In the genomic region with DNA sequence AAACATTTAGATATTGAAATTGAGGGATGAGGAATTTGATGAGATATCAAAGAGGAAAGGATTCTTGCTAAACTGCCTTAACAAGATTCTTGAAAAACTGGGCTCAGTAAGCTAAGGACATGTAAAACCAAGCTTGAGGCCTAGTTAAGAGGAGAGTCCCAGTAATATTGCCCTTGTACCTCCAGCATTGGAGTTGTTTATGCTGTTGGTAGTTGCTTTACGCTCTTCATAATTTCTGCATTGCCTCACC, we compare ENCODE assay signal across 1 cellular context.
TF ChIP-seq lines count a peak whose summit lies in the region.

No MANE protein-coding gene starts in this region.

TF ChIP-seq in H1, 55 proteins besides CTCF, POLR2A, EP300 and RAD21:
- TF ChIP-seq, protein P1, sequence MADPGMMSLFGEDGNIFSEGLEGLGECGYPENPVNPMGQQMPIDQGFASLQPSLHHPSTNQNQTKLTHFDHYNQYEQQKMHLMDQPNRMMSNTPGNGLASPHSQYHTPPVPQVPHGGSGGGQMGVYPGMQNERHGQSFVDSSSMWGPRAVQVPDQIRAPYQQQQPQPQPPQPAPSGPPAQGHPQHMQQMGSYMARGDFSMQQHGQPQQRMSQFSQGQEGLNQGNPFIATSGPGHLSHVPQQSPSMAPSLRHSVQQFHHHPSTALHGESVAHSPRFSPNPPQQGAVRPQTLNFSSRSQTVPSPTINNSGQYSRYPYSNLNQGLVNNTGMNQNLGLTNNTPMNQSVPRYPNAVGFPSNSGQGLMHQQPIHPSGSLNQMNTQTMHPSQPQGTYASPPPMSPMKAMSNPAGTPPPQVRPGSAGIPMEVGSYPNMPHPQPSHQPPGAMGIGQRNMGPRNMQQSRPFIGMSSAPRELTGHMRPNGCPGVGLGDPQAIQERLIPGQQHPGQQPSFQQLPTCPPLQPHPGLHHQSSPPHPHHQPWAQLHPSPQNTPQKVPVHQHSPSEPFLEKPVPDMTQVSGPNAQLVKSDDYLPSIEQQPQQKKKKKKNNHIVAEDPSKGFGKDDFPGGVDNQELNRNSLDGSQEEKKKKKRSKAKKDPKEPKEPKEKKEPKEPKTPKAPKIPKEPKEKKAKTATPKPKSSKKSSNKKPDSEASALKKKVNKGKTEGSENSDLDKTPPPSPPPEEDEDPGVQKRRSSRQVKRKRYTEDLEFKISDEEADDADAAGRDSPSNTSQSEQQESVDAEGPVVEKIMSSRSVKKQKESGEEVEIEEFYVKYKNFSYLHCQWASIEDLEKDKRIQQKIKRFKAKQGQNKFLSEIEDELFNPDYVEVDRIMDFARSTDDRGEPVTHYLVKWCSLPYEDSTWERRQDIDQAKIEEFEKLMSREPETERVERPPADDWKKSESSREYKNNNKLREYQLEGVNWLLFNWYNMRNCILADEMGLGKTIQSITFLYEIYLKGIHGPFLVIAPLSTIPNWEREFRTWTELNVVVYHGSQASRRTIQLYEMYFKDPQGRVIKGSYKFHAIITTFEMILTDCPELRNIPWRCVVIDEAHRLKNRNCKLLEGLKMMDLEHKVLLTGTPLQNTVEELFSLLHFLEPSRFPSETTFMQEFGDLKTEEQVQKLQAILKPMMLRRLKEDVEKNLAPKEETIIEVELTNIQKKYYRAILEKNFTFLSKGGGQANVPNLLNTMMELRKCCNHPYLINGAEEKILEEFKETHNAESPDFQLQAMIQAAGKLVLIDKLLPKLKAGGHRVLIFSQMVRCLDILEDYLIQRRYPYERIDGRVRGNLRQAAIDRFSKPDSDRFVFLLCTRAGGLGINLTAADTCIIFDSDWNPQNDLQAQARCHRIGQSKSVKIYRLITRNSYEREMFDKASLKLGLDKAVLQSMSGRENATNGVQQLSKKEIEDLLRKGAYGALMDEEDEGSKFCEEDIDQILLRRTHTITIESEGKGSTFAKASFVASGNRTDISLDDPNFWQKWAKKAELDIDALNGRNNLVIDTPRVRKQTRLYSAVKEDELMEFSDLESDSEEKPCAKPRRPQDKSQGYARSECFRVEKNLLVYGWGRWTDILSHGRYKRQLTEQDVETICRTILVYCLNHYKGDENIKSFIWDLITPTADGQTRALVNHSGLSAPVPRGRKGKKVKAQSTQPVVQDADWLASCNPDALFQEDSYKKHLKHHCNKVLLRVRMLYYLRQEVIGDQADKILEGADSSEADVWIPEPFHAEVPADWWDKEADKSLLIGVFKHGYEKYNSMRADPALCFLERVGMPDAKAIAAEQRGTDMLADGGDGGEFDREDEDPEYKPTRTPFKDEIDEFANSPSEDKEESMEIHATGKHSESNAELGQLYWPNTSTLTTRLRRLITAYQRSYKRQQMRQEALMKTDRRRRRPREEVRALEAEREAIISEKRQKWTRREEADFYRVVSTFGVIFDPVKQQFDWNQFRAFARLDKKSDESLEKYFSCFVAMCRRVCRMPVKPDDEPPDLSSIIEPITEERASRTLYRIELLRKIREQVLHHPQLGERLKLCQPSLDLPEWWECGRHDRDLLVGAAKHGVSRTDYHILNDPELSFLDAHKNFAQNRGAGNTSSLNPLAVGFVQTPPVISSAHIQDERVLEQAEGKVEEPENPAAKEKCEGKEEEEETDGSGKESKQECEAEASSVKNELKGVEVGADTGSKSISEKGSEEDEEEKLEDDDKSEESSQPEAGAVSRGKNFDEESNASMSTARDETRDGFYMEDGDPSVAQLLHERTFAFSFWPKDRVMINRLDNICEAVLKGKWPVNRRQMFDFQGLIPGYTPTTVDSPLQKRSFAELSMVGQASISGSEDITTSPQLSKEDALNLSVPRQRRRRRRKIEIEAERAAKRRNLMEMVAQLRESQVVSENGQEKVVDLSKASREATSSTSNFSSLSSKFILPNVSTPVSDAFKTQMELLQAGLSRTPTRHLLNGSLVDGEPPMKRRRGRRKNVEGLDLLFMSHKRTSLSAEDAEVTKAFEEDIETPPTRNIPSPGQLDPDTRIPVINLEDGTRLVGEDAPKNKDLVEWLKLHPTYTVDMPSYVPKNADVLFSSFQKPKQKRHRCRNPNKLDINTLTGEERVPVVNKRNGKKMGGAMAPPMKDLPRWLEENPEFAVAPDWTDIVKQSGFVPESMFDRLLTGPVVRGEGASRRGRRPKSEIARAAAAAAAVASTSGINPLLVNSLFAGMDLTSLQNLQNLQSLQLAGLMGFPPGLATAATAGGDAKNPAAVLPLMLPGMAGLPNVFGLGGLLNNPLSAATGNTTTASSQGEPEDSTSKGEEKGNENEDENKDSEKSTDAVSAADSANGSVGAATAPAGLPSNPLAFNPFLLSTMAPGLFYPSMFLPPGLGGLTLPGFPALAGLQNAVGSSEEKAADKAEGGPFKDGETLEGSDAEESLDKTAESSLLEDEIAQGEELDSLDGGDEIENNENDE (IDR thresholded peaks at IDR 0.05; ENCODE audit: insufficient replicate concordance, low read length): no peak
- no peak for TF ChIP-seq CREB1 (IDR thresholded peaks at IDR 0.05)
- TF ChIP-seq, protein P2, sequence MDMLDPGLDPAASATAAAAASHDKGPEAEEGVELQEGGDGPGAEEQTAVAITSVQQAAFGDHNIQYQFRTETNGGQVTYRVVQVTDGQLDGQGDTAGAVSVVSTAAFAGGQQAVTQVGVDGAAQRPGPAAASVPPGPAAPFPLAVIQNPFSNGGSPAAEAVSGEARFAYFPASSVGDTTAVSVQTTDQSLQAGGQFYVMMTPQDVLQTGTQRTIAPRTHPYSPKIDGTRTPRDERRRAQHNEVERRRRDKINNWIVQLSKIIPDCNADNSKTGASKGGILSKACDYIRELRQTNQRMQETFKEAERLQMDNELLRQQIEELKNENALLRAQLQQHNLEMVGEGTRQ (IDR thresholded peaks at IDR 0.05; ENCODE audit: low read length): no peak
- no peak for TF ChIP-seq HDAC6 (IDR thresholded peaks at IDR 0.05; ENCODE audit: low read depth, low read length)
- TF ChIP-seq SRF (IDR thresholded peaks at IDR 0.05; ENCODE audit: low read depth, low read length): no peak
- TF ChIP-seq ASH2L (IDR thresholded peaks at IDR 0.05; ENCODE audit: low read length): no peak
- TF ChIP-seq SIRT6 (IDR thresholded peaks at IDR 0.05; ENCODE audit: low read length): no peak
- TF ChIP-seq, protein P3, sequence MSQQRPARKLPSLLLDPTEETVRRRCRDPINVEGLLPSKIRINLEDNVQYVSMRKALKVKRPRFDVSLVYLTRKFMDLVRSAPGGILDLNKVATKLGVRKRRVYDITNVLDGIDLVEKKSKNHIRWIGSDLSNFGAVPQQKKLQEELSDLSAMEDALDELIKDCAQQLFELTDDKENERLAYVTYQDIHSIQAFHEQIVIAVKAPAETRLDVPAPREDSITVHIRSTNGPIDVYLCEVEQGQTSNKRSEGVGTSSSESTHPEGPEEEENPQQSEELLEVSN (IDR thresholded peaks at IDR 0.05): no peak
- TF ChIP-seq RFX5 (IDR thresholded peaks at IDR 0.05; ENCODE audit: borderline replicate concordance, low read depth, low read length): no peak
- TF ChIP-seq TEAD4 (IDR thresholded peaks at IDR 0.05; ENCODE audit: low read depth, low read length): no peak
- TF ChIP-seq KDM5A (IDR thresholded peaks at IDR 0.05; ENCODE audit: low read length): no peak
- TF ChIP-seq YY1 (IDR thresholded peaks at IDR 0.05; ENCODE audit: low read depth, low read length): no peak
- no peak for TF ChIP-seq GTF2F1 (IDR thresholded peaks at IDR 0.05; ENCODE audit: borderline replicate concordance, low read depth, low read length)
- TF ChIP-seq BCL11A (IDR thresholded peaks at IDR 0.05; ENCODE audit: low read depth in 2 of 2, low read length in 2 of 2): no peak
- TF ChIP-seq, protein P4, sequence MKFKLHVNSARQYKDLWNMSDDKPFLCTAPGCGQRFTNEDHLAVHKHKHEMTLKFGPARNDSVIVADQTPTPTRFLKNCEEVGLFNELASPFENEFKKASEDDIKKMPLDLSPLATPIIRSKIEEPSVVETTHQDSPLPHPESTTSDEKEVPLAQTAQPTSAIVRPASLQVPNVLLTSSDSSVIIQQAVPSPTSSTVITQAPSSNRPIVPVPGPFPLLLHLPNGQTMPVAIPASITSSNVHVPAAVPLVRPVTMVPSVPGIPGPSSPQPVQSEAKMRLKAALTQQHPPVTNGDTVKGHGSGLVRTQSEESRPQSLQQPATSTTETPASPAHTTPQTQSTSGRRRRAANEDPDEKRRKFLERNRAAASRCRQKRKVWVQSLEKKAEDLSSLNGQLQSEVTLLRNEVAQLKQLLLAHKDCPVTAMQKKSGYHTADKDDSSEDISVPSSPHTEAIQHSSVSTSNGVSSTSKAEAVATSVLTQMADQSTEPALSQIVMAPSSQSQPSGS (IDR thresholded peaks at IDR 0.05; ENCODE audit: low read length): no peak
- no peak for TF ChIP-seq EZH2 (IDR thresholded peaks at IDR 0.05; ENCODE audit: low read depth, low read length, severe bottlenecking)
- no peak for TF ChIP-seq SAP30 (IDR thresholded peaks at IDR 0.05; ENCODE audit: insufficient read depth, insufficient replicate concordance, low read length)
- no peak for TF ChIP-seq EGR1 (IDR thresholded peaks at IDR 0.05; ENCODE audit: borderline replicate concordance, low read depth, low read length)
- TF ChIP-seq TAF7 (optimal IDR thresholded peaks at IDR 0.05; ENCODE audit: borderline replicate concordance, low read depth, low read length): no peak
